2 cellular contexts compared by ENCODE assay signal in genomic region chr1:148909427-148909826, GRCh38.
A peak's percentile ranks its signal among the peaks of the same experiment; 100 is the strongest.
DNase-seq lines count a peak whose midpoint lies in the region; ATAC-seq and TF ChIP-seq lines count a peak whose summit lies in the region.
"Not testable (repeated sequence)": the region's sequence is repeated elsewhere in the genome, so short reads cannot be mapped to it uniquely, and the experiment has no call there.

No MANE protein-coding gene starts in this region.

- peak; percentile 79 for ATAC-seq in left lobe of liver
- peak; percentile 28 to 67 (median 50) for ATAC-seq in right lobe of liver

- DNase-seq in left lobe of liver (ENCODE audit: low spot score); right lobe of liver: not testable (repeated sequence)

- WGBS in right lobe of liver (ENCODE audit: insufficient coverage, low coverage, low lambda C conversion rate, missing lambda C conversion rate) = no CpG with 5 or more reads among the region's 3 CpGs

- H3K27ac ChIP-seq in right lobe of liver = not testable (repeated sequence)

- not testable (repeated sequence) for H3K4me1 ChIP-seq in right lobe of liver

- H3K27me3 ChIP-seq in right lobe of liver = not testable (repeated sequence)

- H3K4me3 ChIP-seq in right lobe of liver = not testable (repeated sequence)

- not testable (repeated sequence) for TF ChIP-seq CTCF in right lobe of liver (IDR thresholded peaks at IDR 0.05)

- not testable (repeated sequence) for H3K9me3 ChIP-seq in right lobe of liver

- H3K36me3 ChIP-seq in right lobe of liver = not testable (repeated sequence)

- not testable (repeated sequence) for TF ChIP-seq POLR2A in right lobe of liver (IDR thresholded peaks at IDR 0.05)

- intact Hi-C loops in right lobe of liver (cut with DNase I) = not testable (repeated sequence)
